Comparison of ENCODE assay signal across 18 cellular contexts in the genomic region with DNA sequence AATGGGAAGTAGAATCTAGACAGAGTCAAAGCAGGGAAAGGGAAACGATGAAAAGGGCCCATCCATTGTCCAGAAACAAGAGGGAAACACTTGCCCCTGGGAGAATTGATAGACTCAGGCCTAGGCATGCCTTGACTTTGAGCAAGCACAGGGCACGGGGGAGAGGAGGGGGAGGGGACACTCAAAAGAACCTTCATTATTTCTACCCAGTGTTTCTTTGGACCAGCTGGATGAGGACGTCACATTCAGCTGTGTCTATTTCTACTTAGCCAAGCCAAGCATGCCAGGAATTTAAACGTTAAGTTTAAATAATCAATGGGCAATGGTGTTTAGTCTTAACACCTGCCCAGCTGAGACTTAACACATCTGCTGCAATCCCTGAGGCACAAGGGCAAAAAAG. TPM values are rescaled to one million over a fixed set of nuclear protein-coding genes. Genes with fewer than 3 reads are reported as not detected.
DNase-seq lines count a peak whose midpoint lies in the region; TF ChIP-seq lines count a peak whose summit lies in the region.
"Had no signal": no experiment of that assay in that cellular context is flagged by ENCODE, and none has a peak within 500 bp of the region (broad histone marks: within the 10 kb centered on the region; RNA-seq: fewer than 3 reads in every experiment).

No MANE protein-coding gene starts in this region.

- H3K4me1 Mint-ChIP-seq in MCF 10A (ENCODE audit: insufficient read depth, unreplicated experiment): peaks cover 30% of the 10 kb centered on the region
- H3K4me1 Mint-ChIP-seq: activated CD4-positive, alpha-beta T cell treated with anti-CD3 and anti-CD28 coated beads for 36 hours; CD4-positive, alpha-beta memory T cell had no signal

- CTCF ChIA-PET in MCF 10A (lab: Yijun Ruan, JAX): interaction anchor here (0.7 to 2.7 kb wide), 2 partner anchors 27 to 369 kb away, joined by 3 to 6 read pairs; no protein-coding TSS in a partner anchor

- no peaks in the 10 kb centered on the region for H3K9me3 Mint-ChIP-seq in MCF 10A (ENCODE audit: unreplicated experiment)
- H3K9me3 Mint-ChIP-seq: CD4-positive, alpha-beta memory T cell had no signal

- TF ChIP-seq POLR2A in breast epithelium (IDR thresholded peaks at IDR 0.05) (no peak), Peyer's patch (IDR thresholded peaks at IDR 0.05) (no peak)

- H3K9me3 ChIP-seq in breast epithelium (no peaks in the 10 kb centered on the region), Peyer's patch (no peaks in the 10 kb centered on the region)
- H3K9me3 ChIP-seq: MG63 had no signal

- no peaks in the 10 kb centered on the region for H3K36me3 Mint-ChIP-seq in MCF 10A (ENCODE audit: insufficient read depth, unreplicated experiment)
- H3K36me3 Mint-ChIP-seq: CD4-positive, alpha-beta memory T cell had no signal

- DNase-seq in MCF 10A (ENCODE audit: unreplicated experiment): peak; percentile 40
- no peak for DNase-seq in breast epithelium (ENCODE audit: low spot score in 2 of 2)
- DNase-seq in dorsolateral prefrontal cortex: peak in 2 of 10 donors; percentile 55 to 66
- DNase-seq in midbrain (lab: John Stamatoyannopoulos, UW): peak; percentile 51
- DNase-seq in NCI-H748 (lab: John Stamatoyannopoulos, UW; ENCODE audit: unreplicated experiment): no peak
- no peak for DNase-seq in Peyer's patch
- DNase-seq in NCI-H2029 (lab: John Stamatoyannopoulos, UW): no peak
- no peak for DNase-seq in GM19240 (ENCODE audit: insufficient read length, low spot score)
- DNase-seq: activated CD4-positive, alpha-beta T cell treated with anti-CD3 and anti-CD28 coated beads for 36 hours; activated naive CD4-positive, alpha-beta T cell treated with anti-CD3 and anti-CD28 coated beads, Interleukin-2, amount 50 U/mL, for 16 hours; CD4-positive, alpha-beta memory T cell; foreskin fibroblast; MG63; NCI-H2107; SHP77; T1000; trophoblast cell had no signal

- TF ChIP-seq CTCF in MCF 10A (IDR thresholded peaks at IDR 0.05; ENCODE audit: unreplicated experiment) (no peak), breast epithelium (IDR thresholded peaks at IDR 0.05) (no peak), dorsolateral prefrontal cortex (IDR thresholded peaks at IDR 0.05 in 54 of 56, conservative IDR thresholded peaks at IDR 0.05 in 2 of 56; ENCODE audit: low read depth in 1 of 56, partially characterized antibody in 56 of 56) (no peak), Peyer's patch (IDR thresholded peaks at IDR 0.05) (no peak)

- BruUV-seq in MCF 10A (replicated peaks; lab: Mats Ljungman, UMichigan): no TSS peak

- H3K27me3 Mint-ChIP-seq in MCF 10A (ENCODE audit: insufficient read depth, unreplicated experiment): no peaks in the 10 kb centered on the region

- POLR2A ChIA-PET in MCF 10A (lab: Yijun Ruan, JAX): interaction anchor here (0.6 to 1.3 kb wide), 3 partner anchors 26 to 265 kb away, joined by 3 to 5 read pairs (median 3); no protein-coding TSS in a partner anchor

- no peak overlapping the region for H3K27ac ChIP-seq in breast epithelium
- peak overlapping the region; percentile 3 to 95 (median 85) for H3K27ac ChIP-seq in dorsolateral prefrontal cortex
- no peak overlapping the region for H3K27ac ChIP-seq in Peyer's patch

- no peak overlapping the region for H3K4me3 Mint-ChIP-seq in MCF 10A (ENCODE audit: unreplicated experiment)
- H3K4me3 Mint-ChIP-seq: activated CD4-positive, alpha-beta T cell treated with anti-CD3 and anti-CD28 coated beads for 36 hours; CD4-positive, alpha-beta memory T cell had no signal

- H3K36me3 ChIP-seq in breast epithelium (no peaks in the 10 kb centered on the region), Peyer's patch (no peaks in the 10 kb centered on the region)
- H3K36me3 ChIP-seq: MG63 had no signal

- no peak overlapping the region for H3K4me3 ChIP-seq in breast epithelium
- peak overlapping the region in 2 of 59 donors; percentile 8 to 29 for H3K4me3 ChIP-seq in dorsolateral prefrontal cortex
- H3K4me3 ChIP-seq in Peyer's patch: no peak overlapping the region
- H3K4me3 ChIP-seq: GM12878, MG63 had no signal

- H3K27me3 ChIP-seq in breast epithelium (no peaks in the 10 kb centered on the region), dorsolateral prefrontal cortex (no peaks in the 10 kb centered on the region), Peyer's patch (no peaks in the 10 kb centered on the region)
- H3K27me3 ChIP-seq: MG63 had no signal

- no peaks in the 10 kb centered on the region for H3K4me1 ChIP-seq in breast epithelium
- no peaks in the 10 kb centered on the region for H3K4me1 ChIP-seq in Peyer's patch

- intact Hi-C loops in MCF 10A (cut with micrococcal nuclease) (no loop called here), breast epithelium (cut with DNase I; ENCODE audit: low total_unique reads) (no loop called here), dorsolateral prefrontal cortex (cut with DNase I) (loop anchor here in 1 of 2 donors (5.0 to 10.0 kb wide), 2 partner anchors 47 to 186 kb away; a partner anchor contains a TSS)

- peak overlapping the region; percentile 72 for H3K27ac Mint-ChIP-seq in MCF 10A (ENCODE audit: low read depth, unreplicated experiment)
- H3K27ac Mint-ChIP-seq: activated CD4-positive, alpha-beta T cell treated with anti-CD3 and anti-CD28 coated beads for 36 hours; CD4-positive, alpha-beta memory T cell had no signal

RNA-seq across cellular contexts. Expression of a gene that starts 50.4 kb away (rescaled TPM):
- 3.5 and 3.6 TPM in 2 replicates for total RNA-seq in MCF 10A (2022)
- total RNA-seq in breast epithelium: 10 to 100 TPM in 2 of 3 donors, 1 to 10 TPM in 1; 9.8 to 17.0 (median 14.7) TPM
- 100 to 1,000 TPM; 191 to 439 (median 289) TPM for total RNA-seq in dorsolateral prefrontal cortex
- 1 to 10 TPM in 3 of 4 donors, under 1 TPM in 1; 0.70 to 5.0 (median 3.0) TPM for total RNA-seq in Peyer's patch
- total RNA-seq: CD4-positive, alpha-beta memory T cell had no signal

Comparison
In these comparisons a context has a peak if more than half of its experiments do, and no peak if none do; other contexts are left out.
1. DNase-seq: peak in MCF 10A (single experiment) and midbrain (single experiment); none in breast epithelium (0 of 2), NCI-H748 (single experiment), Peyer's patch (0 of 3), NCI-H2029 (single experiment) and GM19240 (single experiment).
2. H3K27ac ChIP-seq: peak in dorsolateral prefrontal cortex (59 of 59); none in breast epithelium (0 of 2) and Peyer's patch (0 of 4).
3. RNA of a gene that starts 50.4 kb away (total RNA-seq): 191 to 439 TPM in dorsolateral prefrontal cortex; 9.8 to 17.0 TPM in breast epithelium, 0.70 to 5.0 TPM in Peyer's patch and 3.5 to 3.6 TPM in MCF 10A; every median in the first group is over 10 times any median in the second.